32 cellular contexts compared by ENCODE assay signal in genomic region chr13:45243072-45243471, GRCh38. TPM values are rescaled to one million over a fixed set of nuclear protein-coding genes. Genes with fewer than 3 reads are reported as not detected.
A peak's percentile ranks its signal among the peaks of the same experiment; 100 is the strongest.
DNase-seq lines count a peak whose midpoint lies in the region; ATAC-seq and TF ChIP-seq lines count a peak whose summit lies in the region.
"Had no signal": no experiment of that assay in that cellular context is flagged by ENCODE, and none has a peak within 500 bp of the region (broad histone marks: within the 10 kb centered on the region; RNA-seq: fewer than 3 reads in every experiment).

No MANE protein-coding gene starts in this region.

- peak overlapping the region; percentile 58 for H2BK12ac ChIP-seq in trophoblast cell (ENCODE audit: low read length)

- TF ChIP-seq CTCF in GM23338 (conservative IDR thresholded peaks at IDR 0.05; ENCODE audit: low read depth in 2 of 2) (no peak), foreskin keratinocyte (conservative IDR thresholded peaks at IDR 0.05) (no peak), mesothelial cell of epicardium (IDR thresholded peaks at IDR 0.05; ENCODE audit: unreplicated experiment) (no peak)

- H3K79me2 ChIP-seq in GM23338 (replicated peaks; ENCODE audit: insufficient read depth) (peaks cover 17% of the 10 kb centered on the region; the same call in 1 of the 2 replicates), trophoblast cell (ENCODE audit: control insufficient read depth, insufficient read depth, low read length, poor library complexity) (no peaks in the 10 kb centered on the region)

- no peaks in the 10 kb centered on the region for H3K79me1 ChIP-seq in trophoblast cell (ENCODE audit: low read length)

- no peaks in the 10 kb centered on the region for H3F3A ChIP-seq in GM23338 (replicated peaks; ENCODE audit: low read depth)

- ATAC-seq in GM23338 (peak; percentile 80), foreskin keratinocyte (no peak), GM18505 (IDR thresholded peaks at IDR 0.05; ENCODE audit: unreplicated experiment) (no peak), HG03565 (IDR thresholded peaks at IDR 0.05; ENCODE audit: unreplicated experiment) (no peak), GM18858 (IDR thresholded peaks at IDR 0.05; ENCODE audit: unreplicated experiment) (no peak)
- ATAC-seq: HCT116; left lung; stimulated activated naive CD8-positive, alpha-beta T cell treated with anti-CD3 and anti-CD28 coated beads, Interleukin-15, amount 100 ng/mL, for 72 hours; T-cell had no signal

- H3K27me3 ChIP-seq in GM23338 (ENCODE audit: insufficient read depth) (no peaks in the 10 kb centered on the region), foreskin keratinocyte (no peaks in the 10 kb centered on the region), trophoblast cell (ENCODE audit: insufficient read depth, low read length) (no peaks in the 10 kb centered on the region)
- H3K27me3 ChIP-seq: left lung, thyroid gland had no signal

- H2BK5ac ChIP-seq in trophoblast cell (ENCODE audit: low read depth, low read length, poor library complexity): no peak overlapping the region

- no peak for DNase-seq in GM23338 (ENCODE audit: low spot score)
- peak; percentile 15 for DNase-seq in NCI-H69 (lab: John Stamatoyannopoulos, UW)
- no peak for DNase-seq in foreskin keratinocyte
- no peak for DNase-seq in trophoblast cell
- DNase-seq in mesothelial cell of epicardium (ENCODE audit: low spot score in 2 of 2, unreplicated experiment in 2 of 2): no peak
- DNase-seq: activated CD4-positive, alpha-beta T cell treated with anti-CD3 and anti-CD28 coated beads, Interleukin-2, amount 10 ng/mL, durations not matched to agents 24 days and 14 days; activated CD8-positive, alpha-beta memory T cell treated with anti-CD3 and anti-CD28 coated beads for 24 hours; activated effector memory CD4-positive, alpha-beta T cell treated with anti-CD3 and anti-CD28 coated beads, Interleukin-2, amount 50 U/mL, for 16 hours; activated T-cell treated with anti-CD3 and anti-CD28 coated beads for 4 hours; aorta; DMS153; effector CD4-positive, alpha-beta T cell; hypothalamus; immature natural killer cell; left lung; midbrain; NCI-H1436; NCI-H345; NCI-H774; retina; stimulated activated CD4-positive, alpha-beta T cell treated with anti-CD3 and anti-CD28 coated beads, Interleukin-2, amount 100 ng/mL, for 48 hours; stimulated activated naive CD8-positive, alpha-beta T cell treated with anti-CD3 and anti-CD28 coated beads, Interleukin-15, amount 100 ng/mL, for 72 hours; T-cell; thyroid gland had no signal

- H2AFZ ChIP-seq in GM23338: no peak overlapping the region
- no peak overlapping the region for H2AFZ ChIP-seq in trophoblast cell (ENCODE audit: insufficient read depth, low read length, poor library complexity)

- H3K4me3 Mint-ChIP-seq in GM23338 (no peak overlapping the region), mesothelial cell of epicardium (no peak overlapping the region)
- H3K4me3 Mint-ChIP-seq: activated CD4-positive, alpha-beta T cell treated with anti-CD3 and anti-CD28 coated beads, Interleukin-2, amount 10 ng/mL, durations not matched to agents 24 days and 14 days; activated naive CD8-positive, alpha-beta T cell; immature natural killer cell; nephron; stimulated activated naive CD8-positive, alpha-beta T cell treated with anti-CD3 and anti-CD28 coated beads, Interleukin-15, amount 100 ng/mL, for 72 hours; T-cell had no signal

- no CpG with 5 or more reads among the region's 8 CpGs for WGBS in trophoblast cell (ENCODE audit: extremely low coverage, insufficient coverage, insufficient read length)

- H4K8ac ChIP-seq in trophoblast cell (ENCODE audit: low read depth, low read length): no peak overlapping the region

- H2BK120ac ChIP-seq in trophoblast cell (ENCODE audit: insufficient read depth, low read length, poor library complexity): peak overlapping the region; percentile 13

- no peak overlapping the region for H3K4me2 ChIP-seq in GM23338
- H3K4me2 ChIP-seq in trophoblast cell (ENCODE audit: low read length): no peak overlapping the region

- H3K27ac ChIP-seq in GM23338 (ENCODE audit: low read depth): no peak overlapping the region
- H3K27ac ChIP-seq in foreskin keratinocyte: peak overlapping the region; percentile 22
- H3K27ac ChIP-seq in trophoblast cell (ENCODE audit: low read depth, low read length): no peak overlapping the region
- H3K27ac ChIP-seq: left lung had no signal

- H3K9me3 ChIP-seq in trophoblast cell (ENCODE audit: insufficient read depth, low read depth, low read length): no peaks in the 10 kb centered on the region
- H3K9me3 ChIP-seq: left lung, thyroid gland had no signal

- no peak overlapping the region for H3K9ac ChIP-seq in trophoblast cell (ENCODE audit: low read length)

- H2AK5ac ChIP-seq in trophoblast cell (ENCODE audit: low read length): no peak overlapping the region

- H3K4me1 ChIP-seq in GM23338 (ENCODE audit: insufficient read depth) (no peaks in the 10 kb centered on the region), foreskin keratinocyte (peaks cover 32% of the 10 kb centered on the region), trophoblast cell (ENCODE audit: control insufficient read depth in 1 of 2, insufficient read depth in 2 of 2, low read length in 2 of 2) (no peaks in the 10 kb centered on the region)

- peaks cover 3% of the 10 kb centered on the region for H3K27me3 Mint-ChIP-seq in GM23338 (ENCODE audit: insufficient read depth, low read depth, poor library complexity)
- no peaks in the 10 kb centered on the region for H3K27me3 Mint-ChIP-seq in mesothelial cell of epicardium (ENCODE audit: low read depth)
- H3K27me3 Mint-ChIP-seq: activated CD4-positive, alpha-beta T cell treated with anti-CD3 and anti-CD28 coated beads, Interleukin-2, amount 10 ng/mL, durations not matched to agents 24 days and 14 days; activated naive CD8-positive, alpha-beta T cell; stimulated activated naive CD8-positive, alpha-beta T cell treated with anti-CD3 and anti-CD28 coated beads, Interleukin-15, amount 100 ng/mL, for 72 hours; T-cell had no signal

- H3K36me3 Mint-ChIP-seq in GM23338 (ENCODE audit: low read depth) (peaks cover 2% of the 10 kb centered on the region; the same call in 1 of the 3 replicates), mesothelial cell of epicardium (peaks cover 3% of the 10 kb centered on the region)
- H3K36me3 Mint-ChIP-seq: immature natural killer cell had no signal

- peaks cover 11% of the 10 kb centered on the region for H3K4me1 Mint-ChIP-seq in GM23338
- peaks cover 14% of the 10 kb centered on the region for H3K4me1 Mint-ChIP-seq in mesothelial cell of epicardium
- H3K4me1 Mint-ChIP-seq: stimulated activated naive CD8-positive, alpha-beta T cell treated with anti-CD3 and anti-CD28 coated beads, Interleukin-15, amount 100 ng/mL, for 72 hours had no signal

- no peaks in the 10 kb centered on the region for H3K36me3 ChIP-seq in GM23338 (ENCODE audit: insufficient read depth)
- H3K36me3 ChIP-seq in trophoblast cell (ENCODE audit: control insufficient read depth in 1 of 2, insufficient read depth in 2 of 2, low read length in 2 of 2): no peaks in the 10 kb centered on the region
- H3K36me3 ChIP-seq: left lung, thyroid gland had no signal

- H3K23ac ChIP-seq in trophoblast cell (ENCODE audit: low read length): no peak overlapping the region

- H4K20me1 ChIP-seq in GM23338 (replicated peaks; ENCODE audit: insufficient read depth): no peaks in the 10 kb centered on the region

- H3K9me2 ChIP-seq in GM23338 (ENCODE audit: insufficient read depth): no peaks in the 10 kb centered on the region

- H3K27ac Mint-ChIP-seq in GM23338: no peak overlapping the region
- H3K27ac Mint-ChIP-seq in mesothelial cell of epicardium: no peak overlapping the region
- H3K27ac Mint-ChIP-seq: activated CD4-positive, alpha-beta T cell treated with anti-CD3 and anti-CD28 coated beads, Interleukin-2, amount 10 ng/mL, durations not matched to agents 24 days and 14 days; activated naive CD8-positive, alpha-beta T cell; nephron; stimulated activated naive CD8-positive, alpha-beta T cell treated with anti-CD3 and anti-CD28 coated beads, Interleukin-15, amount 100 ng/mL, for 72 hours; T-cell had no signal

- TF ChIP-seq POLR2A in GM18505 (IDR thresholded peaks at IDR 0.05; ENCODE audit: borderline replicate concordance, extremely low read depth, insufficient read depth, insufficient read length): no peak

- H4K91ac ChIP-seq in trophoblast cell (ENCODE audit: low read depth, low read length): no peak overlapping the region

- no peak overlapping the region for H3K4ac ChIP-seq in trophoblast cell (ENCODE audit: low read depth, low read length)

- H3K9me3 Mint-ChIP-seq in GM23338: no peaks in the 10 kb centered on the region; the same call in 2 of the 3 replicates
- H3K9me3 Mint-ChIP-seq in mesothelial cell of epicardium: no peaks in the 10 kb centered on the region
- H3K9me3 Mint-ChIP-seq: activated CD4-positive, alpha-beta T cell treated with anti-CD3 and anti-CD28 coated beads, Interleukin-2, amount 10 ng/mL, durations not matched to agents 24 days and 14 days; immature natural killer cell; nephron; stimulated activated naive CD8-positive, alpha-beta T cell treated with anti-CD3 and anti-CD28 coated beads, Interleukin-15, amount 100 ng/mL, for 72 hours; T-cell had no signal

- peak overlapping the region; percentile 30 for H4K12ac ChIP-seq in trophoblast cell (ENCODE audit: low read depth, low read length)

- H3K14ac ChIP-seq in trophoblast cell (ENCODE audit: low read length): no peak overlapping the region

- H3K4me3 ChIP-seq in GM23338 (no peak overlapping the region), trophoblast cell (ENCODE audit: low read depth, low read length) (no peak overlapping the region)
- H3K4me3 ChIP-seq: left lung had no signal

- H3K18ac ChIP-seq in trophoblast cell (ENCODE audit: low read length): peak overlapping the region; percentile 65

TF ChIP-seq in GM23338, 12 proteins besides CTCF, POLR2A, EP300 and RAD21 (continues in another document):
- TF ChIP-seq EZH2phosphoT487 (IDR thresholded peaks at IDR 0.05; ENCODE audit: unreplicated experiment): no peak
- TF ChIP-seq ZNF331 (CRISPR knock-in tag; IDR thresholded peaks at IDR 0.05; ENCODE audit: low read depth): no peak
- no peak for TF ChIP-seq POLR2AphosphoS5 (IDR thresholded peaks at IDR 0.05; ENCODE audit: low read depth)
- TF ChIP-seq EZH2 (IDR thresholded peaks at IDR 0.05; ENCODE audit: low read depth, unreplicated experiment): no peak

RNA-seq across cellular contexts. Expression of gene KCTD4, which starts 42.2 kb away (rescaled TPM):
- total RNA-seq in GM23338 (2014; rRNA removed; shearing (Covaris generic)): not detected in 2 replicates
- polyA plus RNA-seq in GM23338 (2016; fragmentation: Nextera tagmentation; extraction: Ambion mirVana) (0.24 and 0.26 TPM in 2 replicates), foreskin keratinocyte (0.12 and 0.17 TPM in 2 replicates)
- total RNA-seq in foreskin keratinocyte (0.14 and 0.21 TPM in 2 replicates), mesothelial cell of epicardium (not detected in 3 replicates)
- 0.01 TPM in 1 of 2 replicates, not detected in the other for polyA plus RNA-seq in trophoblast cell (2013)
- total RNA-seq: activated CD4-positive, alpha-beta T cell treated with anti-CD3 and anti-CD28 coated beads, Interleukin-2, amount 10 ng/mL, durations not matched to agents 24 days and 14 days; glomerular endothelial cell; left lung; LHCN-M2; T-cell had no signal
